12 cellular contexts compared by ENCODE assay signal in the genomic region with DNA sequence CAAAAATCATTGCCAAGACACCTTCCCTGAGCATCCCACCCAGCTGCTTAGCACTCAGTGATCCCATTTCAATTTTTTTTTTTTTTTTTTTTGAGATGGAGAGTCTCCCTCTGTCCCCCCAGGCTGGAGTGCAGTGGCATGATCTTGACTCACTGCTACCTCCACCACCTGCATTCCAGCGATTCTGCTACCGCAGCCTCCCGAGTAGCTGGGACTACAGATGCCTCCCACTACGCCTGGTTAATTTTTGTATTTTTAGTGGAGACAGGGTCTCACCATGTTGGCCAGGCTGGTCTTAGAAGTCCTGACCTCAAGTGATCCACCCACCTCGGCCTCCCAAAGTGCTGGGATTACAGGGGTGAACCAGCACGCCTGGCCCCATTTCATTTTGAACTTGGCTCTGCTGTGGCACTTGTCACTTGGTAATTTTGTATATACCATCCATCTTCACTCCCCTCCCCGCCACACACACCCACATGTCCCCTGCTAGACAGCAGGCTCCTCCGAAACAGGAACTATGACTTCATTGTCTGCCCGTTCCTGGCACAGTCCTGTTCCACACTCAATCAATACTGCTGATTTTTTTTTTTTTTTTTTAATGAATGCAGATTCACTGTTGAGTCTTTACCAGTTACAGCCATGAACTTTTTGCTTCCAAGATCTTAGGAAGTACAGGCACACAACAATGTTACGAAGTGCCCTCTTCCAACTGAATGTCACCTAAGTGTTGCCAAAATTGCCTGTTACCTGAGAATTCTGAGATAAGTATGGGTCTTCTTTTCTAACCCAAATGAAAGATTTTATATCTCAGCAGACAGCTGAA. TPM values are rescaled to one million over a fixed set of nuclear protein-coding genes. Genes with fewer than 3 reads are reported as not detected.
DNase-seq lines count a peak whose midpoint lies in the region; ATAC-seq and TF ChIP-seq lines count a peak whose summit lies in the region.
"Had no signal": no experiment of that assay in that cellular context is flagged by ENCODE, and none has a peak within 500 bp of the region (broad histone marks: within the 10 kb centered on the region; RNA-seq: fewer than 3 reads in every experiment).

No MANE protein-coding gene starts in this region.

- peaks cover 19% of the 10 kb centered on the region for H3K4me1 Mint-ChIP-seq in chondrocyte (ENCODE audit: low read depth)

- no peaks in the 10 kb centered on the region for H3K27me3 ChIP-seq in foreskin keratinocyte
- H3K27me3 ChIP-seq: BLaER1 treated with 17β-estradiol and CSF1 and Interleukin-3, amounts not matched to agents 10 nM and 100 nM had no signal

- H3K36me3 Mint-ChIP-seq in chondrocyte (ENCODE audit: low read depth), result no peaks in the 10 kb centered on the region

- H3K27me3 Mint-ChIP-seq in chondrocyte (ENCODE audit: low read depth), result no peaks in the 10 kb centered on the region

- H3K27ac Mint-ChIP-seq in chondrocyte (ENCODE audit: unreplicated experiment), result peak overlapping the region; percentile 65

- DNase-seq in Daoy (ENCODE audit: low read depth) (peak; percentile 36), NOMO-1 (lab: John Stamatoyannopoulos, UW; ENCODE audit: unreplicated experiment in 2 of 2) (peak; percentile 37 to 38), chondrocyte (ENCODE audit: low spot score) (no peak), nucleus accumbens (lab: John Stamatoyannopoulos, UW) (peak in 42 of 56 donors; percentile 21 to 77 (median 58)), foreskin keratinocyte (no peak), H4 (ENCODE audit: low spot score) (no peak), activated gamma-delta T cell treated with Interleukin-2 at 50 U/mL for 16 hours (no peak), UCSD-AML1 (lab: John Stamatoyannopoulos, UW; ENCODE audit: unreplicated experiment) (no peak)
- DNase-seq: activated CD8-positive, alpha-beta memory T cell treated with anti-CD3 and anti-CD28 coated beads, Interleukin-2, amount 50 U/mL, for 48 hours; GF-D8; NCI-H146 had no signal

- ATAC-seq in foreskin keratinocyte, result no peak

- peaks cover 7% of the 10 kb centered on the region for H3K4me1 ChIP-seq in foreskin keratinocyte

- no peak overlapping the region for H3K4me3 Mint-ChIP-seq in chondrocyte (ENCODE audit: unreplicated experiment)

- no peak for TF ChIP-seq CTCF in chondrocyte (IDR thresholded peaks at IDR 0.05)
- TF ChIP-seq CTCF in foreskin keratinocyte (conservative IDR thresholded peaks at IDR 0.05), result no peak

- H3K9me3 Mint-ChIP-seq in chondrocyte (ENCODE audit: low read depth), result no peaks in the 10 kb centered on the region

- H3K27ac ChIP-seq in foreskin keratinocyte, result no peak overlapping the region
- H3K27ac ChIP-seq: BLaER1 treated with 17β-estradiol and CSF1 and Interleukin-3, amounts not matched to agents 10 nM and 100 nM had no signal

RNA-seq across cellular contexts. Expression of a gene that starts 17.3 kb away (rescaled TPM):
- 4.7 and 5.5 TPM in 2 replicates for total RNA-seq in Daoy (2014; rRNA removed; shearing (Covaris generic))
- 13.3 to 16.2 TPM (median 14.5 TPM) in 3 replicates for total RNA-seq in chondrocyte
- total RNA-seq in foreskin keratinocyte, result 3.9 and 4.3 TPM in 2 replicates
- polyA plus RNA-seq in foreskin keratinocyte, result 0.86 and 1.2 TPM in 2 replicates
- total RNA-seq in H4 (2014; rRNA removed; shearing (Covaris generic)), result 1.7 and 2.6 TPM in 2 replicates

RNA-seq across cellular contexts. Expression of a gene that starts 38.3 kb away (rescaled TPM):
- total RNA-seq in Daoy (2014; rRNA removed; shearing (Covaris generic)), result 8.0 and 8.7 TPM in 2 replicates
- total RNA-seq in chondrocyte (15.6 to 18.8 TPM (median 17.7 TPM) in 3 replicates), foreskin keratinocyte (7.9 and 10.5 TPM in 2 replicates)
- 1.6 and 3.0 TPM in 2 replicates for polyA plus RNA-seq in foreskin keratinocyte
- total RNA-seq in H4 (2014; rRNA removed; shearing (Covaris generic)), result 4.7 and 5.1 TPM in 2 replicates

Comparison
In these comparisons a context has a peak if more than half of its experiments do, and no peak if none do; other contexts are left out.
1. DNase-seq: peak in Daoy (single experiment), NOMO-1 (2 of 2) and nucleus accumbens (42 of 56); none in chondrocyte (single experiment), foreskin keratinocyte (0 of 2), H4 (single experiment), activated gamma-delta T cell treated with Interleukin-2 at 50 U/mL for 16 hours (single experiment) and UCSD-AML1 (single experiment).